1 cellular context compared by ENCODE assay signal in the genomic region with DNA sequence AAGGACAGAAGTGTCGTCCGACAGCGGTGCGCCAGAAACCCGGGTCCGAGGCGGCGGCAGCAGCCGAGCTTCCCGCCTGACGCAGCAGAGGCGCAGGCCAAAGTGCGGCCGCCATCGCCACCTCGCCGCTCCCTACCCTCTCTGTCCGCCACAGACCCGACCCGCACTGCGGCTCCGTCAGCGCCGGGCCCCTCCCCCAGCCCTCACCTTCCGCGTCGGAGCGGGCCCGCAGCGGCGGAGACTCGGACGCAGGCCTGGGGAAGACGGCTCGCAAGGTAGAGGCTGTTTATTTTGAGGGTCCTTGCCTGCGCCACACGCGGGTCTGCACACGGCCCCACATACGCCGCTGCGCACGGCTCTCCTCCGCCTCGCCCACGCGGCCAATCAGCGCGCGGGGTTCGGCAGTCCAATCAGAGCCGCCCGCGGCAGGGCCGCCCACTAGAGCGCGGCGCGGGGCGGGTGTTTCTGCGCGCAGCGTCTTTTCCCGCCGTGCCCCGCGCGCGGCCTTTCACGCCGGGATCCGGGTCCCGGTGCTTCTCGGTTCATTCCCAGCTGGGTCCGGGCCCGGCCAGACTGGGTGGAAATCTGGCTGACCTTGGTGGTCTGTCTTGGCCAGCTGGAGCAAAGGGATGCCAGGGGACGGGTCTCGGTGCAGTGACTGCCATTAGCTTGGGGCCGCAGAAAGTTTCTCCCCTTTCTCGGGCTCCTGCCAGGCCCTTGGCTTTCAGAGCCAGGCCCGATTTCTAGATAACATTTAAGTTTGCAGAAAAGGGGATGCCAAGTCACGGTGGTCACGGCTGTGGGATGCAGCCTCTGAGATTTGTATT.
TF ChIP-seq lines count a peak whose summit lies in the region.

TSS of gene CNBP (minus strand) at position 328 of the 827 bp plus-strand sequence. CDS start 12,139 bp downstream, outside the sequence.

TF ChIP-seq in WTC11, 78 proteins besides CTCF, POLR2A, EP300 and RAD21 (continued from another document):
- TF ChIP-seq, protein P1, sequence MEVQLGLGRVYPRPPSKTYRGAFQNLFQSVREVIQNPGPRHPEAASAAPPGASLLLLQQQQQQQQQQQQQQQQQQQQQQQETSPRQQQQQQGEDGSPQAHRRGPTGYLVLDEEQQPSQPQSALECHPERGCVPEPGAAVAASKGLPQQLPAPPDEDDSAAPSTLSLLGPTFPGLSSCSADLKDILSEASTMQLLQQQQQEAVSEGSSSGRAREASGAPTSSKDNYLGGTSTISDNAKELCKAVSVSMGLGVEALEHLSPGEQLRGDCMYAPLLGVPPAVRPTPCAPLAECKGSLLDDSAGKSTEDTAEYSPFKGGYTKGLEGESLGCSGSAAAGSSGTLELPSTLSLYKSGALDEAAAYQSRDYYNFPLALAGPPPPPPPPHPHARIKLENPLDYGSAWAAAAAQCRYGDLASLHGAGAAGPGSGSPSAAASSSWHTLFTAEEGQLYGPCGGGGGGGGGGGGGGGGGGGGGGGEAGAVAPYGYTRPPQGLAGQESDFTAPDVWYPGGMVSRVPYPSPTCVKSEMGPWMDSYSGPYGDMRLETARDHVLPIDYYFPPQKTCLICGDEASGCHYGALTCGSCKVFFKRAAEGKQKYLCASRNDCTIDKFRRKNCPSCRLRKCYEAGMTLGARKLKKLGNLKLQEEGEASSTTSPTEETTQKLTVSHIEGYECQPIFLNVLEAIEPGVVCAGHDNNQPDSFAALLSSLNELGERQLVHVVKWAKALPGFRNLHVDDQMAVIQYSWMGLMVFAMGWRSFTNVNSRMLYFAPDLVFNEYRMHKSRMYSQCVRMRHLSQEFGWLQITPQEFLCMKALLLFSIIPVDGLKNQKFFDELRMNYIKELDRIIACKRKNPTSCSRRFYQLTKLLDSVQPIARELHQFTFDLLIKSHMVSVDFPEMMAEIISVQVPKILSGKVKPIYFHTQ (CRISPR knock-in tag; IDR thresholded peaks at IDR 0.05): no peak
- TF ChIP-seq SOX15 (CRISPR knock-in tag; IDR thresholded peaks at IDR 0.05): no peak
- 0 out of 2 replicates have a peak, but pooled peaks have one; percentile 27 for TF ChIP-seq IRF2 (CRISPR knock-in tag; IDR thresholded peaks at IDR 0.05; ENCODE audit: borderline replicate concordance, low read depth)
- peak; percentile 93; the same call in 1 of the 2 replicates for TF ChIP-seq MAX (CRISPR knock-in tag; IDR thresholded peaks at IDR 0.05)
- peak; percentile 41; the same call in 1 of the 2 replicates for TF ChIP-seq USF2 (CRISPR knock-in tag; IDR thresholded peaks at IDR 0.05)
- TF ChIP-seq ESRRA (CRISPR knock-in tag; IDR thresholded peaks at IDR 0.05; ENCODE audit: borderline replicate concordance): no peak
- no peak for TF ChIP-seq HMGA2 (CRISPR knock-in tag; IDR thresholded peaks at IDR 0.05)
- TF ChIP-seq NR2C2 (CRISPR knock-in tag; IDR thresholded peaks at IDR 0.05): no peak; the same call in 1 of the 2 replicates
- no peak for TF ChIP-seq ZNF423 (CRISPR knock-in tag; IDR thresholded peaks at IDR 0.05)
- TF ChIP-seq NFYB (CRISPR knock-in tag; conservative IDR thresholded peaks at IDR 0.05; ENCODE audit: low read depth): peak; percentile 87
TF ChIP-seq in WTC11: peak in this region for 28.
